Comparison of ENCODE assay signal across 11 cellular contexts in genomic region chr1:22075718-22076117, GRCh38. TPM values are rescaled to one million over a fixed set of nuclear protein-coding genes. Genes with fewer than 3 reads are reported as not detected.
DNase-seq lines count a peak whose midpoint lies in the region; ATAC-seq and TF ChIP-seq lines count a peak whose summit lies in the region.
"Had no signal": no experiment of that assay in that cellular context is flagged by ENCODE, and none has a peak within 500 bp of the region (broad histone marks: within the 10 kb centered on the region; RNA-seq: fewer than 3 reads in every experiment).

No MANE protein-coding gene starts in this region.

- H3K4me1 ChIP-seq in ascending aorta = peaks cover 17 to 53% of the 10 kb centered on the region in 2 donors

- H3K4me3 ChIP-seq in GM12865 (ENCODE audit: low read depth, low read length) (no peak overlapping the region), SK-N-MC (no peak overlapping the region), ascending aorta (peak overlapping the region in 1 of 2 donors; percentile 9)

- no peak for ATAC-seq in HG03039 (IDR thresholded peaks at IDR 0.05; ENCODE audit: unreplicated experiment)

- peaks cover 45% of the 10 kb centered on the region for H3K36me3 ChIP-seq in SK-N-MC (ENCODE audit: insufficient read depth, low read length)
- peaks cover 7 to 31% of the 10 kb centered on the region in 2 donors for H3K36me3 ChIP-seq in ascending aorta

- no peak for TF ChIP-seq CTCF in GM12865 (IDR thresholded peaks at IDR 0.05; ENCODE audit: insufficient read depth, low read depth, low read length, missing control alignments)
- TF ChIP-seq CTCF in ascending aorta (IDR thresholded peaks at IDR 0.05) = no peak

- H3K9ac ChIP-seq in SK-N-MC (ENCODE audit: insufficient read length) = no peak overlapping the region

- H3K27ac ChIP-seq in SK-N-MC = peak overlapping the region; percentile 37
- peak overlapping the region; percentile 16 for H3K27ac ChIP-seq in epithelial cell of prostate
- H3K27ac ChIP-seq in ascending aorta = no peak overlapping the region

- no peaks in the 10 kb centered on the region for H3K27me3 ChIP-seq in ascending aorta

- DNase-seq in AML-193 (lab: John Stamatoyannopoulos, UW) = peak; percentile 62 to 81
- peak; percentile 19 for DNase-seq in GM12865 (ENCODE audit: low read depth)
- DNase-seq in SK-N-MC (ENCODE audit: low read depth, low spot score) = no peak
- no peak for DNase-seq in epithelial cell of prostate (ENCODE audit: low read depth, low spot score)
- DNase-seq in DMS153 (lab: John Stamatoyannopoulos, UW) = no peak
- DNase-seq in NCI-H2196 (lab: John Stamatoyannopoulos, UW; ENCODE audit: unreplicated experiment) = no peak
- no peak for DNase-seq in ascending aorta (ENCODE audit: low spot score in 2 of 2)
- DNase-seq: activated effector memory CD4-positive, alpha-beta T cell treated with Interleukin-2 at 50 U/mL for 16 hours; DMS53; NCI-H2171 treated with DMSO at 0.1 percent for 48 hours had no signal

- H3K9me3 ChIP-seq in SK-N-MC (ENCODE audit: low read depth, low read length) (peaks cover 6% of the 10 kb centered on the region; the same call in 1 of the 2 replicates), ascending aorta (no peaks in the 10 kb centered on the region)

- intact Hi-C loops in ascending aorta (cut with DNase I) = no loop called here

RNA-seq across cellular contexts. Expression of gene CDC42, which starts 23.2 kb away (rescaled TPM):
- 111 TPM for total RNA-seq in ascending aorta

Comparison
In these comparisons a context has a peak if more than half of its experiments do, and no peak if none do; other contexts are left out.
1. DNase-seq: peak in AML-193 (2 of 2) and GM12865 (single experiment); none in SK-N-MC (single experiment), epithelial cell of prostate (single experiment), DMS153 (single experiment), NCI-H2196 (single experiment) and ascending aorta (0 of 2).
2. H3K27ac ChIP-seq: peak in SK-N-MC (single experiment) and epithelial cell of prostate (single experiment); none in ascending aorta (0 of 2).